ENCODE assay signal across 12 cellular contexts in the genomic region with DNA sequence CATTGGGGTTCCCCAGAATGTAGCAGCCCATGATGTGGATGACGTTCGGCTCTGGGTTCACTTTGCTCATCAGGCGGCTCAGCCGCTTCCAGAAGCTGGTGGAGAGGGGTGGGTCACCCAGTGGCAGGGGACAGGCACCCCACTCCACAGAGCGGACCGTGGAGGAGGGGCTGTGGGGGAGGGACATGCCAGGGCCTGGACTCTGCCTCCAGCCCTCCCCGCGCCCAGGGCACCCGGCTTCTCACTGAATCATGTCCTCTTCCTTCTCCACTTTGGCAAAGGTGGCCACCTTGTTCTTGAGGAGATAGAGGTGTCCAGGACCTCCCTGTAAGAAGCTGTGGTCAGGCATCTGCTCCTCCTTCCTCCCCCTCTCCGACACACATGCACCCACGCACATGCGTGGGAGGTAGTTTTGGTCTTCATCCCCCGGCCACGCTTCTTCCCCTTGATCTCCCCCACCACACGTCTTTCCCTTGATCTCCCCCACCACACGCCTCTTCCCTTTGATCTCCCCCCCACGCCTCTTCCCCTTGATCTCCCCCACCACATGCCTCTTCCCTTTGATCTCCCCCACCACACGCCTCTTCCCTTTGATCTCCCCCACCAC. TPM values are rescaled to one million over a fixed set of nuclear protein-coding genes. Genes with fewer than 3 reads are reported as not detected.
DNase-seq lines count a peak whose midpoint lies in the region; ATAC-seq and TF ChIP-seq lines count a peak whose summit lies in the region.
"Had no signal": no experiment of that assay in that cellular context is flagged by ENCODE, and none has a peak within 500 bp of the region (broad histone marks: within the 10 kb centered on the region; RNA-seq: fewer than 3 reads in every experiment).

No MANE protein-coding gene starts in this region.

- H3K27ac ChIP-seq in right atrium auricular region, result no peak overlapping the region
- no peak overlapping the region for H3K27ac ChIP-seq in tibial nerve
- H3K27ac ChIP-seq: body of pancreas, KMS-11 had no signal

- H3K9me3 ChIP-seq in right atrium auricular region (no peaks in the 10 kb centered on the region), tibial nerve (no peaks in the 10 kb centered on the region)
- H3K9me3 ChIP-seq: body of pancreas had no signal

- H3K36me3 ChIP-seq in right atrium auricular region, result peaks cover 10% of the 10 kb centered on the region
- H3K36me3 ChIP-seq in tibial nerve, result peaks cover 0 to 44% (median 2%) of the 10 kb centered on the region in 3 donors

- H3K4me3 ChIP-seq in right atrium auricular region, result no peak overlapping the region
- no peak overlapping the region for H3K4me3 ChIP-seq in tibial nerve
- H3K4me3 ChIP-seq: body of pancreas had no signal

- intact Hi-C loops in Right ventricle myocardium superior (cut with DNase I) (loop anchor here (10.0 kb wide), 1 partner anchor 155 kb away; no protein-coding TSS in a partner anchor), sciatic nerve (cut with DNase I) (no loop called here)

- no peak for ATAC-seq in Right ventricle myocardium superior (ENCODE audit: poor library complexity)
- no peak for ATAC-seq in sciatic nerve
- ATAC-seq in GM19452 (IDR thresholded peaks at IDR 0.05; ENCODE audit: unreplicated experiment), result no peak
- ATAC-seq: body of pancreas, SK-N-SH treated with all-trans-retinoic acid at 6 μM for 48 hours had no signal

- DNase-seq in Right ventricle myocardium superior (peak; percentile 29), right atrium auricular region (ENCODE audit: low spot score) (no peak), MV-4-11 (lab: John Stamatoyannopoulos, UW) (peak; percentile 26), sciatic nerve (ENCODE audit: low spot score) (no peak), tibial nerve (ENCODE audit: low spot score in 2 of 2) (no peak)
- peak; percentile 58 for DNase-seq in effector CD8-positive, alpha-beta T cell (lab: John Stamatoyannopoulos, UW)
- peak; percentile 67 to 74 for DNase-seq in stimulated activated CD8-positive, alpha-beta memory T cell treated with anti-CD3 and anti-CD28 coated beads, Interleukin-7, amount 100 ng/mL, for 4 hours (ENCODE audit: low read depth in 2 of 2)
- DNase-seq: NCI-H2081 had no signal

- H3K4me1 ChIP-seq in right atrium auricular region, result peaks cover 0 to 23% of the 10 kb centered on the region in 2 donors
- peaks cover 0 to 40% (median 23%) of the 10 kb centered on the region in 4 donors for H3K4me1 ChIP-seq in tibial nerve

- TF ChIP-seq CTCF in right atrium auricular region (IDR thresholded peaks at IDR 0.05) (no peak), tibial nerve (IDR thresholded peaks at IDR 0.05) (no peak)

- 79 to 85% methylated on average over 17 to 18 of the region's 18 CpGs for WGBS in tibial nerve, 2 donors

- no peak for TF ChIP-seq POLR2A in tibial nerve (IDR thresholded peaks at IDR 0.05)

- no peak for TF ChIP-seq EP300 in tibial nerve (IDR thresholded peaks at IDR 0.05)

- H3K27me3 ChIP-seq in right atrium auricular region (no peaks in the 10 kb centered on the region), tibial nerve (no peaks in the 10 kb centered on the region)
- H3K27me3 ChIP-seq: body of pancreas had no signal

RNA-seq across cellular contexts. Expression of gene ENTPD8, which starts 8.9 kb away (rescaled TPM):
- not detected for total RNA-seq in Right ventricle myocardium superior
- not detected for total RNA-seq in right atrium auricular region
- not detected for total RNA-seq in sciatic nerve
- not detected for total RNA-seq in tibial nerve

RNA-seq across cellular contexts. Expression of gene NSMF, which starts 9.1 kb away (rescaled TPM):
- total RNA-seq in Right ventricle myocardium superior (10.0 TPM), right atrium auricular region (10 to 100 TPM; 16.2 to 26.2 TPM), sciatic nerve (50.4 TPM), tibial nerve (100 to 1,000 TPM; 219 to 297 (median 270) TPM)

RNA-seq across cellular contexts. Expression of gene NOXA1, which starts 26.8 kb away (rescaled TPM):
- total RNA-seq in Right ventricle myocardium superior, result 1.7 TPM
- total RNA-seq in right atrium auricular region, result 1 to 10 TPM in 1 of 2 donors, under 1 TPM in 1; 0.94 to 3.4 TPM
- total RNA-seq in sciatic nerve, result 7.4 TPM
- 10 to 100 TPM in 2 of 4 donors, 1 to 10 TPM in 2; 6.3 to 11.4 (median 10.1) TPM for total RNA-seq in tibial nerve

RNA-seq across cellular contexts. Expression of gene EXD3, which starts 27.1 kb away (rescaled TPM):
- total RNA-seq in Right ventricle myocardium superior (6.9 TPM), right atrium auricular region (1 to 10 TPM; 5.9 to 6.0 TPM), sciatic nerve (48.1 TPM), tibial nerve (10 to 100 TPM; 27.6 to 99.9 (median 55.2) TPM)

Comparison
In these comparisons a context has a peak if more than half of its experiments do, and no peak if none do; other contexts are left out.
1. DNase-seq: peak in Right ventricle myocardium superior (single experiment), MV-4-11 (single experiment), effector CD8-positive, alpha-beta T cell (single experiment) and stimulated activated CD8-positive, alpha-beta memory T cell treated with anti-CD3 and anti-CD28 coated beads, Interleukin-7, amount 100 ng/mL, for 4 hours (2 of 2); none in right atrium auricular region (single experiment), sciatic nerve (single experiment) and tibial nerve (0 of 2).